Comparison of ENCODE assay signal across 18 cellular contexts in the genomic region with DNA sequence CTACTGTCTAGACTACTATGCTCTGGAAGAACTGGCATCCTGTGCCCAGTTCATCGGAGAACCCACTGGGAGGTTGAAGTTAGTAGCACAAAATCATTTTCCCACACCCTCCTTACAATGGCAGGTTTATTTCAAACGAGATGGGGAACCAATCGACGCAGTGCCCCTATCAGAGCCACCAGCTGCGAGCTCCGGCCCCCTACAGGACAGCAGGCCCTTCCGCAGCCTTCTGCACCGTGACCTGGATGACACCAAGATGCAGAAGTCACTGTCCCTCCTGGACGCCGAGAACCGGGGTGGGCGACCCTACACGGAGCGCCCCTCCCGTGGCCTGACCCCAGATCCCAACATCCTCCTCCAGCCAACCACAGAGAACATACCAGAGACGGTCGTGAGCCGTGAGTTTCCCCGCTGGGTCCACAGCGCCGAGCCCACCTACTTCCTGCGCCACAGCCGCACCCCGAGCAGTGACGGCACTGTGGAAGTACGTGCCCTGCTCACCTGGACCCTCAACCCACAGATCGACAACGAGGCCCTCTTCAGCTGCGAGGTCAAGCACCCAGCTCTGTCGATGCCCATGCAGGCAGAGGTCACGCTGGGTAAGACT.
"Had no signal": no experiment of that assay in that cellular context is flagged by ENCODE, and none has a peak within 500 bp of the region (broad histone marks: within the 10 kb centered on the region; RNA-seq: fewer than 3 reads in every experiment).

No MANE protein-coding gene starts in this region.

- H3K4me3 ChIP-seq: coronary artery, hepatocyte, right atrium auricular region, sigmoid colon, skin epidermis, stomach, thoracic aorta, transverse colon had no signal

- H3K4me2 ChIP-seq: hepatocyte had no signal

- H3K27me3 ChIP-seq: hepatocyte, right atrium auricular region had no signal

- H2AFZ ChIP-seq: hepatocyte had no signal

- DNase-seq: effector CD4-positive, alpha-beta T cell; foreskin melanocyte; islet precursor cell; mammary epithelial cell; naive thymus-derived CD4-positive, alpha-beta T cell; nephron progenitor cell; sigmoid colon; stimulated activated CD4-positive, alpha-beta T cell treated with anti-CD3 and anti-CD28 coated beads, Interleukin-2, amount 100 ng/mL, for 24 hours; stimulated activated CD4-positive, alpha-beta T cell treated with anti-CD3 and anti-CD28 coated beads, Interleukin-4, amount 100 ng/mL, for 4 hours; stimulated activated naive CD4-positive, alpha-beta T cell; stomach; substantia nigra; transverse colon had no signal

- H3K4me1 ChIP-seq: right atrium auricular region, sigmoid colon, stomach, transverse colon had no signal

- H3K79me2 ChIP-seq: hepatocyte had no signal

- H3K36me3 ChIP-seq: right atrium auricular region, sigmoid colon, stomach, thoracic aorta, transverse colon had no signal

- H3K27ac ChIP-seq: coronary artery, hepatocyte, right atrium auricular region, sigmoid colon, skin epidermis, stomach, thoracic aorta, transverse colon had no signal

- H3K9me3 ChIP-seq: sigmoid colon, thoracic aorta, transverse colon had no signal
